Comparison of ENCODE assay signal across 19 cellular contexts in the genomic region with DNA sequence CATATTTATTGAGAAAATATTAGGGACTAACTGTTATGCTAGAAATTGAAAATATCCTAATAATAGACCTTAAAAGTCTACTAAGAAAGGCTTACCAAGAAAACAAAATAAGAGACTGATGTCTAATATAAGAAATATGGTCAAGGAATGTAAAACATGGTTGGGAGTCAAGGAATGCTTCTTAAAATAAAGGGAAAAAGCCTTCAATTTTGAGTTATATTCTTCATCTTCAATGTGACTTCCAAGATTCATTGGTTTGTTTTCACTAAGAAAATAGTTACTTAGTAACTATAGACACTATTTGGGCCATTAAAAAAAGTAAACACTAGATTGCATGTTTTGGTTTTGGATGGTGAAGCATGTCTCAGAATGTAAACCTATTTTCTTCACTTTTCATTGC.
DNase-seq lines count a peak whose midpoint lies in the region; ATAC-seq, FAIRE-seq and TF ChIP-seq lines count a peak whose summit lies in the region.
"Had no signal": no experiment of that assay in that cellular context is flagged by ENCODE, and none has a peak within 500 bp of the region (broad histone marks: within the 10 kb centered on the region; RNA-seq: fewer than 3 reads in every experiment).

No MANE protein-coding gene starts in this region.

- H3K9ac ChIP-seq in IMR-90 (ENCODE audit: low read depth, low read length) (no peak overlapping the region), GM12878 (ENCODE audit: control insufficient read depth, insufficient read depth, low read length) (no peak overlapping the region)

- H3K18ac ChIP-seq in IMR-90 (ENCODE audit: low read depth, low read length): no peak overlapping the region

- H2AK9ac ChIP-seq in IMR-90 (replicated peaks; ENCODE audit: low read depth, low read length, poor library complexity): no peak overlapping the region

- no peak overlapping the region for H4K5ac ChIP-seq in IMR-90 (ENCODE audit: low read depth, low read length)

- H2BK15ac ChIP-seq in IMR-90 (ENCODE audit: low read depth, low read length): no peak overlapping the region

- no peak overlapping the region for H2AK5ac ChIP-seq in IMR-90 (ENCODE audit: low read depth, low read length)

- H3K9me1 ChIP-seq in IMR-90 (ENCODE audit: insufficient read depth, low read length): no peaks in the 10 kb centered on the region

- no peaks in the 10 kb centered on the region for H3K9me3 Mint-ChIP-seq in osteocyte (ENCODE audit: unreplicated experiment)
- H3K9me3 Mint-ChIP-seq: H9 had no signal

- FAIRE-seq in A549 (lab: Jason Lieb, UNC) (no peak), GM12878 (lab: Jason Lieb, UNC) (no peak)
- FAIRE-seq: GM12892 had no signal

- TF ChIP-seq RAD21 in A549 (conservative IDR thresholded peaks at IDR 0.05 in 1 of 2, IDR thresholded peaks at IDR 0.05 in 1 of 2) (no peak), IMR-90 (IDR thresholded peaks at IDR 0.05; ENCODE audit: low read length) (no peak), GM12878 (IDR thresholded peaks at IDR 0.05; ENCODE audit: insufficient read depth, low read depth, low read length) (no peak)

- no peak overlapping the region for H4K91ac ChIP-seq in IMR-90 (ENCODE audit: insufficient read depth, low read depth, low read length)

- H3K4ac ChIP-seq in IMR-90 (ENCODE audit: low read depth, low read length): no peak overlapping the region

- H3K27me3 ChIP-seq in IMR-90 (ENCODE audit: control insufficient read depth, insufficient read depth, low read length): peaks cover 28% of the 10 kb centered on the region
- H3K27me3 ChIP-seq in GM12878 (replicated peaks in 1 of 2; ENCODE audit: control insufficient read depth in 2 of 2, insufficient read depth in 2 of 2, low read length in 1 of 2): no peaks in the 10 kb centered on the region
- no peaks in the 10 kb centered on the region for H3K27me3 ChIP-seq in breast epithelium

- BruUV-seq in IMR-90 (replicated peaks; lab: Mats Ljungman, UMichigan) (no TSS peak), GM12878 (replicated peaks; lab: Mats Ljungman, UMichigan) (no TSS peak)

- H3K27ac ChIP-seq in A549 (no peak overlapping the region), IMR-90 (ENCODE audit: insufficient read depth, low read length) (no peak overlapping the region), GM12878 (ENCODE audit: control insufficient read depth, insufficient read depth) (peak overlapping the region; percentile 27; the same call in 1 of the 2 replicates), breast epithelium (no peak overlapping the region)
- H3K27ac ChIP-seq: 22Rv1 had no signal

- no peak overlapping the region for H2BK20ac ChIP-seq in IMR-90 (ENCODE audit: low read depth, low read length)

- peaks cover 1% of the 10 kb centered on the region for H3K27me3 Mint-ChIP-seq in osteocyte (ENCODE audit: unreplicated experiment)
- H3K27me3 Mint-ChIP-seq: B cell had no signal

- H3K27ac Mint-ChIP-seq in osteocyte (ENCODE audit: unreplicated experiment): peak overlapping the region; percentile 48
- H3K27ac Mint-ChIP-seq: B cell; CD4-positive, CD25-positive, alpha-beta regulatory T cell; H9 had no signal

- DNase-seq in A549 (ENCODE audit: low read depth in 1 of 2, low spot score in 1 of 2): no peak
- no peak for DNase-seq in IMR-90
- DNase-seq in GM12878 (ENCODE audit: low read depth, low spot score): no peak
- no peak for DNase-seq in osteocyte (ENCODE audit: extremely low spot score, unreplicated experiment)
- DNase-seq in NCI-H748 (lab: John Stamatoyannopoulos, UW; ENCODE audit: unreplicated experiment): no peak
- no peak for DNase-seq in NCI-H2081 treated with DMSO at 0.1 percent for 48 hours (lab: John Stamatoyannopoulos, UW)
- no peak for DNase-seq in breast epithelium (ENCODE audit: low spot score in 2 of 2)
- DNase-seq: Caco-2; CD4-positive, CD25-positive, alpha-beta regulatory T cell; DMS53; H9; NCI-H1092 treated with DMSO at 0.1 percent for 48 hours; NCI-H146; NCI-H2029 treated with DMSO at 0.1 percent for 48 hours; NCI-H774 had no signal

- H3K56ac ChIP-seq in IMR-90 (ENCODE audit: extremely low read depth, insufficient read depth, low read length): no peak overlapping the region

- H3K4me3 Mint-ChIP-seq in osteocyte (ENCODE audit: unreplicated experiment): no peak overlapping the region
- H3K4me3 Mint-ChIP-seq: B cell; CD4-positive, CD25-positive, alpha-beta regulatory T cell; H9 had no signal

- in situ Hi-C loops in IMR-90 (cut with MboI; ENCODE audit: low sequenced_read_pairs): no loop called here
- in situ Hi-C loops in GM12878 (cut with MboI): loop anchor here (10.0 to 25.0 kb wide), 3 partner anchors 463 to 1133 kb away; a partner anchor contains a TSS

- no peaks in the 10 kb centered on the region for H3K36me3 Mint-ChIP-seq in osteocyte (ENCODE audit: unreplicated experiment)
- H3K36me3 Mint-ChIP-seq: CD4-positive, CD25-positive, alpha-beta regulatory T cell had no signal

- H3K36me3 ChIP-seq in IMR-90 (ENCODE audit: control insufficient read depth, insufficient read depth, low read length) (no peaks in the 10 kb centered on the region), GM12878 (ENCODE audit: control insufficient read depth in 2 of 2, insufficient read depth in 2 of 2, low read length in 1 of 2) (no peaks in the 10 kb centered on the region), breast epithelium (no peaks in the 10 kb centered on the region)

- no peak for TF ChIP-seq EP300 in A549 (IDR thresholded peaks at IDR 0.05)
- TF ChIP-seq EP300 in GM12878 (IDR thresholded peaks at IDR 0.05; ENCODE audit: borderline replicate concordance in 1 of 2, control insufficient read depth in 1 of 2, low read depth in 2 of 2, low read length in 2 of 2): no peak

- no peak overlapping the region for H3K14ac ChIP-seq in IMR-90 (replicated peaks; ENCODE audit: low read depth, low read length)

- ATAC-seq in A549: no peak
- ATAC-seq in IMR-90 (ENCODE audit: low read depth): peak; percentile 32; the same call in 1 of the 2 replicates
- ATAC-seq in GM12878: no peak
- ATAC-seq in GM18519 (IDR thresholded peaks at IDR 0.05; ENCODE audit: low FRiP score, unreplicated experiment): no peak

- dilution Hi-C loops in IMR-90 (cut with HindIII; ENCODE audit: low sequenced_read_pairs, unreplicated experiment): loop anchor here (25.0 kb wide), 1 partner anchor 476 kb away; no protein-coding TSS in a partner anchor

- SMC1A ChIA-PET in GM12878 (lab: Charles Lee; ENCODE audit: uncharacterized antibody, unreplicated experiment): interaction anchor here (1.0 to 13.0 kb wide), 8 partner anchors 7 to 472 kb away, joined by 3 to 225 read pairs (median 6); no protein-coding TSS in a partner anchor

- RAD21 ChIA-PET in GM12878 (lab: Charles Lee; ENCODE audit: unreplicated experiment): interaction anchor here (0.9 to 16.5 kb wide), 6 partner anchors 8 to 198 kb away, joined by 3 to 322 read pairs (median 5); no protein-coding TSS in a partner anchor

- CTCF ChIA-PET in A549 (lab: Yijun Ruan, JAX) (no interaction called here), IMR-90 (lab: Yijun Ruan, JAX) (no interaction called here), GM12878 (lab: Yijun Ruan, JAX) (interaction anchor here (6.2 to 12.5 kb wide), 2 partner anchors 16 to 19 kb away, joined by 63 to 148 read pairs; no protein-coding TSS in a partner anchor)

- no peaks in the 10 kb centered on the region for H3K9me3 ChIP-seq in A549
- no peaks in the 10 kb centered on the region for H3K9me3 ChIP-seq in IMR-90 (ENCODE audit: control insufficient read depth, insufficient read depth, low read length)
- H3K9me3 ChIP-seq in GM12878 (replicated peaks; ENCODE audit: control insufficient read depth, insufficient read depth, low read length): no peaks in the 10 kb centered on the region; the same call in 2 of the 3 replicates
- no peaks in the 10 kb centered on the region for H3K9me3 ChIP-seq in breast epithelium
- H3K9me3 ChIP-seq: Caco-2 had no signal

- H3K4me2 ChIP-seq in A549 (peak overlapping the region; percentile 4; the same call in 1 of the 3 replicates), IMR-90 (ENCODE audit: low read depth, low read length) (no peak overlapping the region), GM12878 (ENCODE audit: control insufficient read depth, insufficient read depth) (no peak overlapping the region)

- 0 out of 3 replicates have a peak, but pooled peaks cover 4% of the 10 kb centered on the region for H3K4me1 ChIP-seq in A549
- H3K4me1 ChIP-seq in IMR-90 (ENCODE audit: control insufficient read depth, insufficient read depth, low read length): no peaks in the 10 kb centered on the region
- H3K4me1 ChIP-seq in GM12878 (ENCODE audit: control insufficient read depth, insufficient read depth, low read length): peaks cover 39% of the 10 kb centered on the region
- no peaks in the 10 kb centered on the region for H3K4me1 ChIP-seq in breast epithelium
- H3K4me1 ChIP-seq: Caco-2 had no signal

- H3K79me2 ChIP-seq in GM12878 (ENCODE audit: control insufficient read depth, insufficient read depth, low read length): peaks cover 2% of the 10 kb centered on the region

- no peak overlapping the region for H4K8ac ChIP-seq in IMR-90 (ENCODE audit: low read depth in 2 of 2, low read length in 2 of 2)

- H3K23ac ChIP-seq in IMR-90 (ENCODE audit: low read depth, low read length): no peak overlapping the region

- no peaks in the 10 kb centered on the region for H4K20me1 ChIP-seq in IMR-90 (ENCODE audit: insufficient read depth, low read length)
- H4K20me1 ChIP-seq in GM12878 (ENCODE audit: control insufficient read depth, insufficient read depth): no peaks in the 10 kb centered on the region

- H3K4me3 ChIP-seq in A549 (no peak overlapping the region), IMR-90 (ENCODE audit: insufficient read depth, low read depth, low read length) (no peak overlapping the region), GM12878 (no peak overlapping the region), breast epithelium (no peak overlapping the region)

- POLR2A ChIA-PET in A549 (lab: Yijun Ruan, JAX) (no interaction called here), IMR-90 (lab: Charles Lee; ENCODE audit: unreplicated experiment) (interaction anchor here (0.5 kb wide), 1 partner anchor 88 kb away, joined by 3 read pairs; a partner anchor contains a TSS), GM12878 (lab: Charles Lee) (interaction anchor here (0.5 to 1.2 kb wide), 2 partner anchors 17 to 1136 kb away, joined by 5 to 7 read pairs; no protein-coding TSS in a partner anchor)

- no peaks in the 10 kb centered on the region for H3K79me1 ChIP-seq in IMR-90 (ENCODE audit: low read depth in 1 of 2, low read length in 2 of 2)

- peaks cover 22% of the 10 kb centered on the region for H3K4me1 Mint-ChIP-seq in osteocyte (ENCODE audit: unreplicated experiment)
- H3K4me1 Mint-ChIP-seq: CD4-positive, CD25-positive, alpha-beta regulatory T cell; H9 had no signal

- H2AFZ ChIP-seq in IMR-90 (replicated peaks; ENCODE audit: low read length, poor library complexity) (no peak overlapping the region), GM12878 (ENCODE audit: control insufficient read depth, low read depth, low read length) (no peak overlapping the region)

- no peak overlapping the region for H2BK5ac ChIP-seq in IMR-90 (ENCODE audit: low read depth, low read length, poor library complexity, severe bottlenecking)

- TF ChIP-seq CTCF in A549 (IDR thresholded peaks at IDR 0.05): no peak
- no peak for TF ChIP-seq CTCF in IMR-90 (conservative IDR thresholded peaks at IDR 0.05; ENCODE audit: low read depth, low read length)
- TF ChIP-seq CTCF in GM12878 (IDR thresholded peaks at IDR 0.05 in 2 of 3, conservative IDR thresholded peaks at IDR 0.05 in 1 of 3; ENCODE audit: control insufficient read depth in 2 of 3, extremely low read depth in 1 of 3, insufficient read depth in 1 of 3, low read depth in 3 of 3, low read length in 3 of 3): no peak
- TF ChIP-seq CTCF in osteocyte (IDR thresholded peaks at IDR 0.05): no peak
- TF ChIP-seq CTCF in breast epithelium (IDR thresholded peaks at IDR 0.05): no peak

- intact Hi-C loops in IMR-90 (cut with micrococcal nuclease) (no loop called here), GM12878 (cut with micrococcal nuclease; ENCODE audit: unreplicated experiment) (no loop called here), breast epithelium (cut with DNase I; ENCODE audit: low total_unique reads) (no loop called here)

- no peak overlapping the region for H2BK120ac ChIP-seq in IMR-90 (ENCODE audit: low read depth, low read length)

- TF ChIP-seq POLR2A in A549 (IDR thresholded peaks at IDR 0.05; ENCODE audit: low read length) (no peak), IMR-90 (IDR thresholded peaks at IDR 0.05; ENCODE audit: low read depth, low read length) (no peak), GM12878 (IDR thresholded peaks at IDR 0.05; ENCODE audit: low read depth, low read length) (no peak), breast epithelium (IDR thresholded peaks at IDR 0.05) (no peak)
